In genomic region chr4:13918110-13918509, GRCh38 we compare ENCODE assay signal across 12 cellular contexts.
DNase-seq lines count a peak whose midpoint lies in the region; ATAC-seq, FAIRE-seq and TF ChIP-seq lines count a peak whose summit lies in the region.
"Had no signal": no experiment of that assay in that cellular context is flagged by ENCODE, and none has a peak within 500 bp of the region (broad histone marks: within the 10 kb centered on the region; RNA-seq: fewer than 3 reads in every experiment).

No MANE protein-coding gene starts in this region.

- TF ChIP-seq POLR2A in H54 (IDR thresholded peaks at IDR 0.05; ENCODE audit: low read depth, low read length) (no peak), body of pancreas (IDR thresholded peaks at IDR 0.05) (no peak)

- peaks cover 32% of the 10 kb centered on the region for H3F3A ChIP-seq in smooth muscle cell (ENCODE audit: low read depth)

- ATAC-seq in body of pancreas (peak; percentile 58), right cardiac atrium (peak; percentile 79 to 85), HG03354 (IDR thresholded peaks at IDR 0.05; ENCODE audit: poor library complexity, severe bottlenecking, unreplicated experiment) (no peak)

- H2AFZ ChIP-seq in smooth muscle cell (ENCODE audit: low read depth): no peak overlapping the region

- H3K79me2 ChIP-seq in smooth muscle cell (ENCODE audit: low read depth): no peaks in the 10 kb centered on the region

- intact Hi-C loops in body of pancreas (cut with DNase I) (no loop called here), right cardiac atrium (cut with DNase I) (no loop called here)

- H3K4me3 ChIP-seq in body of pancreas (no peak overlapping the region), right cardiac atrium (ENCODE audit: low read length) (no peak overlapping the region), smooth muscle cell (no peak overlapping the region)

- TF ChIP-seq CTCF in body of pancreas (IDR thresholded peaks at IDR 0.05) (no peak), smooth muscle cell (IDR thresholded peaks at IDR 0.05; ENCODE audit: borderline replicate concordance, insufficient read depth, poor library complexity, severe bottlenecking) (no peak)

- H3K4me2 ChIP-seq in smooth muscle cell: no peak overlapping the region

- no peaks in the 10 kb centered on the region for H4K20me1 ChIP-seq in smooth muscle cell (ENCODE audit: low read depth)

- no peaks in the 10 kb centered on the region for H3K27me3 ChIP-seq in body of pancreas
- no peaks in the 10 kb centered on the region for H3K27me3 ChIP-seq in right cardiac atrium (ENCODE audit: control insufficient read depth, insufficient read depth)
- no peaks in the 10 kb centered on the region for H3K27me3 ChIP-seq in smooth muscle cell (ENCODE audit: low read depth)

- H3K9ac ChIP-seq in smooth muscle cell (ENCODE audit: low read depth): peak overlapping the region; percentile 88

- H3K9me3 ChIP-seq in body of pancreas (no peaks in the 10 kb centered on the region), right cardiac atrium (ENCODE audit: control insufficient read depth, low read length) (no peaks in the 10 kb centered on the region), smooth muscle cell (replicated peaks; ENCODE audit: low read depth) (no peaks in the 10 kb centered on the region)

- WGBS in body of pancreas, 2 donors: 89 to 94% methylated on average over 2 of the region's 2 CpGs
- 71% methylated on average over 2 of the region's 2 CpGs for WGBS in right cardiac atrium
- WGBS in smooth muscle cell (ENCODE audit: low lambda C conversion rate): 9% methylated on average over 2 of the region's 2 CpGs

- H3K4me1 ChIP-seq in body of pancreas: no peaks in the 10 kb centered on the region
- no peaks in the 10 kb centered on the region for H3K4me1 ChIP-seq in right cardiac atrium (ENCODE audit: control insufficient read depth, insufficient read depth, low read length)
- H3K4me1 ChIP-seq in smooth muscle cell (ENCODE audit: low read depth): peaks cover 6% of the 10 kb centered on the region

- H3K27ac ChIP-seq in body of pancreas (no peak overlapping the region), right cardiac atrium (ENCODE audit: low read length) (no peak overlapping the region), smooth muscle cell (ENCODE audit: low read depth) (peak overlapping the region; percentile 95)

- H3K36me3 ChIP-seq in body of pancreas (replicated peaks in 1 of 2; ENCODE audit: insufficient read depth in 1 of 2, low read depth in 2 of 2) (no peaks in the 10 kb centered on the region), smooth muscle cell (ENCODE audit: low read depth) (no peaks in the 10 kb centered on the region)

- DNase-seq in H54 (ENCODE audit: insufficient read length, low spot score) (peak; percentile 2), body of pancreas (peak in 1 of 4 donors; percentile 32), right cardiac atrium (peak; percentile 44 to 58 (median 51)), smooth muscle cell (lab: John Stamatoyannopoulos, UW; ENCODE audit: unreplicated experiment) (peak; percentile 6), T-helper 9 cell (no peak), activated T-cell treated with anti-CD3 and anti-CD28 coated beads for 4 hours (no peak), globus pallidus (ENCODE audit: low spot score) (no peak)
- DNase-seq: activated naive CD4-positive, alpha-beta T cell treated with anti-CD3 and anti-CD28 coated beads for 36 hours; MM.1S; naive B cell; stimulated activated CD4-positive, alpha-beta T cell treated with anti-CD3 and anti-CD28 coated beads, Interleukin-4, amount 100 ng/mL, for 1 hour had no signal

- FAIRE-seq in H54 (lab: Jason Lieb, UNC): no peak

Comparison
In these comparisons a context has a peak if more than half of its experiments do, and no peak if none do; other contexts are left out.
1. DNase-seq: peak in H54 (single experiment), right cardiac atrium (3 of 3) and smooth muscle cell (single experiment); none in T-helper 9 cell (single experiment), activated T-cell treated with anti-CD3 and anti-CD28 coated beads for 4 hours (single experiment) and globus pallidus (single experiment).